In genomic region chr3:114687157-114687556, GRCh38 we compare ENCODE assay signal across 14 cellular contexts.
"Had no signal": no experiment of that assay in that cellular context is flagged by ENCODE, and none has a peak within 500 bp of the region (broad histone marks: within the 10 kb centered on the region; RNA-seq: fewer than 3 reads in every experiment).

No MANE protein-coding gene starts in this region.

- H3K27ac ChIP-seq: right lobe of liver had no signal

- H3K27ac Mint-ChIP-seq: activated CD4-positive, alpha-beta memory T cell treated with anti-CD3 and anti-CD28 coated beads, Interleukin-2, amount 10 ng/mL, durations not matched to agents 7 days and 5 days had no signal

- ATAC-seq: stimulated activated naive B cell treated with anti-CD40 and anti-IgM and Interleukin-4, amounts not matched to agents 10 μg/mL and 1 μg/mL and 100 μg/mL, for 72 hours had no signal

- DNase-seq: activated CD4-positive, alpha-beta memory T cell treated with anti-CD3 and anti-CD28 coated beads, Interleukin-2, amount 10 ng/mL, durations not matched to agents 7 days and 5 days; activated gamma-delta T cell; activated T-cell treated with anti-CD3 and anti-CD28 coated beads, Interleukin-2, amount 50 U/mL, for 48 hours; dorsolateral prefrontal cortex; esophagus squamous epithelium; naive B cell; right lobe of liver; spleen; stimulated activated CD4-positive, alpha-beta T cell treated with anti-CD3 and anti-CD28 coated beads, Interleukin-1b, Interleukin-23, amount 100 ng/mL, for 48 hours; stimulated activated naive B cell treated with anti-CD40 and anti-IgM and Interleukin-4, amounts not matched to agents 10 μg/mL and 1 μg/mL and 100 μg/mL, for 72 hours; T-helper 9 cell had no signal

- H3K36me3 ChIP-seq: esophagus squamous epithelium, right lobe of liver had no signal

- H3K9me3 Mint-ChIP-seq: activated CD4-positive, alpha-beta memory T cell treated with anti-CD3 and anti-CD28 coated beads, Interleukin-2, amount 10 ng/mL, durations not matched to agents 7 days and 5 days; naive B cell; stimulated activated naive B cell treated with anti-CD40 and anti-IgM and Interleukin-4, amounts not matched to agents 10 μg/mL and 1 μg/mL and 100 μg/mL, for 72 hours had no signal

- H3K9me3 ChIP-seq: breast epithelium, esophagus squamous epithelium, right lobe of liver, spleen had no signal

- H3K27me3 ChIP-seq: breast epithelium, dorsolateral prefrontal cortex, esophagus squamous epithelium, right lobe of liver, spleen had no signal

- H3K4me3 Mint-ChIP-seq: activated CD4-positive, alpha-beta memory T cell treated with anti-CD3 and anti-CD28 coated beads, Interleukin-2, amount 10 ng/mL, durations not matched to agents 7 days and 5 days; naive B cell; stimulated activated naive B cell treated with anti-CD40 and anti-IgM and Interleukin-4, amounts not matched to agents 10 μg/mL and 1 μg/mL and 100 μg/mL, for 72 hours had no signal

- H3K27me3 Mint-ChIP-seq: activated CD4-positive, alpha-beta memory T cell treated with anti-CD3 and anti-CD28 coated beads, Interleukin-2, amount 10 ng/mL, durations not matched to agents 7 days and 5 days; activated naive CD8-positive, alpha-beta T cell; naive B cell; stimulated activated naive B cell treated with anti-CD40 and anti-IgM and Interleukin-4, amounts not matched to agents 10 μg/mL and 1 μg/mL and 100 μg/mL, for 72 hours; type B pancreatic cell had no signal

- H3K4me3 ChIP-seq: breast epithelium, dorsolateral prefrontal cortex, esophagus squamous epithelium, right lobe of liver, spleen had no signal
